In genomic region chr10:31318854-31319601, GRCh38 we compare ENCODE assay signal across 1 cellular context.
TF ChIP-seq lines count a peak whose summit lies in the region.

Gene ZEB1, plus strand, starts transcription at chr10:31319216. Its CDS starts 19 bp downstream, at chr10:31319235.

TF ChIP-seq in HepG2, 621 proteins besides CTCF, POLR2A, EP300 and RAD21 (continued from another document and continues in another):
- no peak for TF ChIP-seq GLMP (CRISPR knock-in tag; IDR thresholded peaks at IDR 0.05; ENCODE audit: borderline replicate concordance)
- TF ChIP-seq HIC2 (CRISPR knock-in tag; IDR thresholded peaks at IDR 0.05; ENCODE audit: low read depth), result no peak
- TF ChIP-seq ZNF382 (CRISPR knock-in tag; IDR thresholded peaks at IDR 0.05; ENCODE audit: borderline replicate concordance), result no peak
- peak; percentile 26; the same call in 1 of the 2 replicates for TF ChIP-seq ATF7-NPFF (CRISPR knock-in tag; IDR thresholded peaks at IDR 0.05; ENCODE audit: low read depth)
- no peak; the same call in 1 of the 2 replicates for TF ChIP-seq ZNF709 (CRISPR knock-in tag; IDR thresholded peaks at IDR 0.05)
- 0 out of 2 replicates have a peak, but pooled peaks have one; percentile 19 for TF ChIP-seq MED1 (CRISPR knock-in tag; IDR thresholded peaks at IDR 0.05)
- TF ChIP-seq ZNF430 (CRISPR knock-in tag; IDR thresholded peaks at IDR 0.05), result 0 out of 2 replicates have a peak, but pooled peaks have one; percentile 6
- TF ChIP-seq DNMT3B (CRISPR knock-in tag; conservative IDR thresholded peaks at IDR 0.05), result no peak
- no peak for TF ChIP-seq ZNF552 (CRISPR knock-in tag; IDR thresholded peaks at IDR 0.05; ENCODE audit: borderline replicate concordance)
- no peak for TF ChIP-seq NKX3-1 (CRISPR knock-in tag; IDR thresholded peaks at IDR 0.05)
- no peak for TF ChIP-seq ZBTB7A (CRISPR knock-in tag; IDR thresholded peaks at IDR 0.05)
- no peak for TF ChIP-seq ZNF180 (CRISPR knock-in tag; IDR thresholded peaks at IDR 0.05; ENCODE audit: borderline replicate concordance, low read depth)
- no peak for TF ChIP-seq TOPORS (CRISPR knock-in tag; IDR thresholded peaks at IDR 0.05)
- TF ChIP-seq FOXA1 (IDR thresholded peaks at IDR 0.05), result no peak
- TF ChIP-seq FOXA1 (CRISPR knock-in tag; IDR thresholded peaks at IDR 0.05), result no peak
- TF ChIP-seq HOXA3 (CRISPR knock-in tag; IDR thresholded peaks at IDR 0.05), result no peak; the same call in 1 of the 2 replicates
- TF ChIP-seq FOXO1 (CRISPR knock-in tag; IDR thresholded peaks at IDR 0.05), result no peak
- TF ChIP-seq ARNT2 (CRISPR knock-in tag; IDR thresholded peaks at IDR 0.05; ENCODE audit: low read depth), result 0 out of 2 replicates have a peak, but pooled peaks have one; percentile 64
- TF ChIP-seq KDM2A (CRISPR knock-in tag; IDR thresholded peaks at IDR 0.05; ENCODE audit: borderline replicate concordance, low read depth), result no peak; the same call in 1 of the 2 replicates
- no peak for TF ChIP-seq PTBP1 (IDR thresholded peaks at IDR 0.05; ENCODE audit: low read depth, low read length, poor library complexity, severe bottlenecking)
- TF ChIP-seq RERE (CRISPR knock-in tag; IDR thresholded peaks at IDR 0.05; ENCODE audit: low read depth), result no peak
- no peak for TF ChIP-seq PRDM10 (CRISPR knock-in tag; IDR thresholded peaks at IDR 0.05; ENCODE audit: low read depth)
- TF ChIP-seq CENPBD1 (CRISPR knock-in tag; IDR thresholded peaks at IDR 0.05; ENCODE audit: borderline replicate concordance, low read depth), result no peak
- TF ChIP-seq TGIF2 (CRISPR knock-in tag; IDR thresholded peaks at IDR 0.05), result 0 out of 2 replicates have a peak, but pooled peaks have one; percentile 34
- TF ChIP-seq KAT8 (CRISPR knock-in tag; IDR thresholded peaks at IDR 0.05), result no peak
- no peak; the same call in 1 of the 2 replicates for TF ChIP-seq TARDBP (CRISPR knock-in tag; IDR thresholded peaks at IDR 0.05)
- TF ChIP-seq RBM39 (IDR thresholded peaks at IDR 0.05; ENCODE audit: low read depth, low read length, poor library complexity, severe bottlenecking), result no peak
- TF ChIP-seq NR2C2 (CRISPR knock-in tag; IDR thresholded peaks at IDR 0.05; ENCODE audit: borderline replicate concordance), result no peak
- TF ChIP-seq ZFP90 (CRISPR knock-in tag; IDR thresholded peaks at IDR 0.05; ENCODE audit: borderline replicate concordance), result no peak
- TF ChIP-seq ZNF274 (CRISPR knock-in tag; IDR thresholded peaks at IDR 0.05), result no peak; the same call in 1 of the 2 replicates
- no peak for TF ChIP-seq SRY (CRISPR knock-in tag; IDR thresholded peaks at IDR 0.05)
- no peak for TF ChIP-seq ZNF296 (CRISPR knock-in tag; conservative IDR thresholded peaks at IDR 0.05)
- TF ChIP-seq ZNF281 (CRISPR knock-in tag; IDR thresholded peaks at IDR 0.05; ENCODE audit: borderline replicate concordance), result peak; percentile 80; the same call in 1 of the 2 replicates
- no peak for TF ChIP-seq AFF4 (CRISPR knock-in tag; IDR thresholded peaks at IDR 0.05)
- TF ChIP-seq NAIF1 (CRISPR knock-in tag; IDR thresholded peaks at IDR 0.05; ENCODE audit: borderline replicate concordance), result no peak
- no peak for TF ChIP-seq ISL2 (CRISPR knock-in tag; IDR thresholded peaks at IDR 0.05)
- peak; percentile 64; the same call in 1 of the 2 replicates for TF ChIP-seq RFX1 (IDR thresholded peaks at IDR 0.05)
- TF ChIP-seq, protein P1, sequence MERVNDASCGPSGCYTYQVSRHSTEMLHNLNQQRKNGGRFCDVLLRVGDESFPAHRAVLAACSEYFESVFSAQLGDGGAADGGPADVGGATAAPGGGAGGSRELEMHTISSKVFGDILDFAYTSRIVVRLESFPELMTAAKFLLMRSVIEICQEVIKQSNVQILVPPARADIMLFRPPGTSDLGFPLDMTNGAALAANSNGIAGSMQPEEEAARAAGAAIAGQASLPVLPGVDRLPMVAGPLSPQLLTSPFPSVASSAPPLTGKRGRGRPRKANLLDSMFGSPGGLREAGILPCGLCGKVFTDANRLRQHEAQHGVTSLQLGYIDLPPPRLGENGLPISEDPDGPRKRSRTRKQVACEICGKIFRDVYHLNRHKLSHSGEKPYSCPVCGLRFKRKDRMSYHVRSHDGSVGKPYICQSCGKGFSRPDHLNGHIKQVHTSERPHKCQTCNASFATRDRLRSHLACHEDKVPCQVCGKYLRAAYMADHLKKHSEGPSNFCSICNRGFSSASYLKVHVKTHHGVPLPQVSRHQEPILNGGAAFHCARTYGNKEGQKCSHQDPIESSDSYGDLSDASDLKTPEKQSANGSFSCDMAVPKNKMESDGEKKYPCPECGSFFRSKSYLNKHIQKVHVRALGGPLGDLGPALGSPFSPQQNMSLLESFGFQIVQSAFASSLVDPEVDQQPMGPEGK (CRISPR knock-in tag; IDR thresholded peaks at IDR 0.05), result no peak
- TF ChIP-seq RARG (CRISPR knock-in tag; IDR thresholded peaks at IDR 0.05; ENCODE audit: low read depth), result no peak
- TF ChIP-seq DMAP1 (CRISPR knock-in tag; IDR thresholded peaks at IDR 0.05), result no peak
- TF ChIP-seq ZNF558 (CRISPR knock-in tag; IDR thresholded peaks at IDR 0.05; ENCODE audit: borderline replicate concordance), result no peak
